In the genomic region with DNA sequence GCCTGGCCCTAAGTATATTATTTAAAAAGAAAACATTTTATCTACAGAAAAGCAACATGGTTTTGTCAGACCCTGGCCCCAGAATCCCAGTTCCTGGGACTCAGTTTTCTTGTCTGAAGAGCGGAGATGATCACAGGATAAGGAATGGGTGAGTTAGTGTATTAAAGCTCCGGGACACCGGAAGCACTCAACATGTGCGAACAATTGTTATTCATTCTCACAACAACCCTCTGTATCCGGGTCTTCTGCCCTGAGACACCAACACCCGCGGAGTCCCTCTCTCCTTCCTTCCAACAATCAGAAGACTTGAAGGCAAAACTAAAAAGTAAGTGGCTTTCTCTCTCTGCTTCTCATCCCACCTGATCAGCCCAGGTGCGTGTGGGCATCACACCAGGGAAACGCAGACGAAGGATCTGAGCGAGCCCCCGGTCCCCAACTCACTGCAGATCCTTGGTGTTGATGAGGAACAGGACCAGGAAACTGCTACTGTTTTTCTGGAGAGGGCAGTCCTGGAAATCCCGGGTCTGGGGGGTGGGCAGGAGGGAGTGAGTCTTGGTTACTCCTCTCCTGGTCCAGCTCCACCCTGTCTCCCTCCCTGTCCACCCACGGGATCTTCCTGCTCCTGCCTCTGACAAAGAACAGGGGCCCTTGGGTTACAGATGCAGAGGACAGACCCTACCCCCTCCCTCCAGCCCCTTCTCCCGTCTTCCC, we compare ENCODE assay signal across 8 cellular contexts. TPM values are rescaled to one million over a fixed set of nuclear protein-coding genes. Genes with fewer than 3 reads are reported as not detected.
A peak's percentile ranks its signal among the peaks of the same experiment; 100 is the strongest.
DNase-seq lines count a peak whose midpoint lies in the region; ATAC-seq and TF ChIP-seq lines count a peak whose summit lies in the region.
"Had no signal": no experiment of that assay in that cellular context is flagged by ENCODE, and none has a peak within 500 bp of the region (broad histone marks: within the 10 kb centered on the region; RNA-seq: fewer than 3 reads in every experiment).

No MANE protein-coding gene starts in this region.

- no peak for ATAC-seq in stimulated activated naive CD8-positive, alpha-beta T cell treated with anti-CD3 and anti-CD28 coated beads, Interleukin-15, amount 100 ng/mL, for 72 hours
- ATAC-seq in GM19023 (IDR thresholded peaks at IDR 0.05; ENCODE audit: unreplicated experiment): no peak
- ATAC-seq: pancreas had no signal

- no peak for DNase-seq in activated CD4-positive, alpha-beta T cell treated with anti-CD3 and anti-CD28 coated beads, Interleukin-2, amount 10 ng/mL, durations not matched to agents 24 days and 14 days
- DNase-seq in activated CD4-positive, alpha-beta T cell treated with anti-CD3 and anti-CD28 coated beads, Interleukin-2, amount 50 U/mL, for 48 hours: no peak
- DNase-seq in epithelial cell of proximal tubule (ENCODE audit: low read depth): no peak
- DNase-seq in stimulated activated naive CD8-positive, alpha-beta T cell treated with anti-CD3 and anti-CD28 coated beads, Interleukin-15, amount 100 ng/mL, for 72 hours: no peak
- no peak for DNase-seq in activated CD8-positive, alpha-beta memory T cell treated with anti-CD3 and anti-CD28 coated beads, Interleukin-2, amount 50 U/mL, for 48 hours
- DNase-seq: NCI-H524 treated with DMSO at 0.1 percent for 48 hours had no signal

- no peaks in the 10 kb centered on the region for H3K27me3 Mint-ChIP-seq in activated CD4-positive, alpha-beta T cell treated with anti-CD3 and anti-CD28 coated beads, Interleukin-2, amount 10 ng/mL, durations not matched to agents 24 days and 14 days
- no peaks in the 10 kb centered on the region for H3K27me3 Mint-ChIP-seq in stimulated activated naive CD8-positive, alpha-beta T cell treated with anti-CD3 and anti-CD28 coated beads, Interleukin-15, amount 100 ng/mL, for 72 hours

- no peak for TF ChIP-seq CTCF in epithelial cell of proximal tubule (conservative IDR thresholded peaks at IDR 0.05; ENCODE audit: low read depth, low read length)

- peaks cover 30% of the 10 kb centered on the region for H3K36me3 Mint-ChIP-seq in activated CD4-positive, alpha-beta T cell treated with anti-CD3 and anti-CD28 coated beads, Interleukin-2, amount 10 ng/mL, durations not matched to agents 24 days and 14 days (ENCODE audit: low read depth)

- H3K27ac Mint-ChIP-seq in activated CD4-positive, alpha-beta T cell treated with anti-CD3 and anti-CD28 coated beads, Interleukin-2, amount 10 ng/mL, durations not matched to agents 24 days and 14 days: peak overlapping the region; percentile 99
- peak overlapping the region in 1 of 2 donors; percentile 100 for H3K27ac Mint-ChIP-seq in stimulated activated naive CD8-positive, alpha-beta T cell treated with anti-CD3 and anti-CD28 coated beads, Interleukin-15, amount 100 ng/mL, for 72 hours

- peak overlapping the region; percentile 98 for H3K4me3 Mint-ChIP-seq in activated CD4-positive, alpha-beta T cell treated with anti-CD3 and anti-CD28 coated beads, Interleukin-2, amount 10 ng/mL, durations not matched to agents 24 days and 14 days
- H3K4me3 Mint-ChIP-seq in stimulated activated naive CD8-positive, alpha-beta T cell treated with anti-CD3 and anti-CD28 coated beads, Interleukin-15, amount 100 ng/mL, for 72 hours: peak overlapping the region; percentile 77 to 98

- H3K9me3 Mint-ChIP-seq in activated CD4-positive, alpha-beta T cell treated with anti-CD3 and anti-CD28 coated beads, Interleukin-2, amount 10 ng/mL, durations not matched to agents 24 days and 14 days: no peaks in the 10 kb centered on the region
- no peaks in the 10 kb centered on the region for H3K9me3 Mint-ChIP-seq in stimulated activated naive CD8-positive, alpha-beta T cell treated with anti-CD3 and anti-CD28 coated beads, Interleukin-15, amount 100 ng/mL, for 72 hours

- H3K4me1 Mint-ChIP-seq in activated CD4-positive, alpha-beta T cell treated with anti-CD3 and anti-CD28 coated beads, Interleukin-2, amount 10 ng/mL, durations not matched to agents 24 days and 14 days: peaks cover 30% of the 10 kb centered on the region
- H3K4me1 Mint-ChIP-seq in stimulated activated naive CD8-positive, alpha-beta T cell treated with anti-CD3 and anti-CD28 coated beads, Interleukin-15, amount 100 ng/mL, for 72 hours: peaks cover 31% of the 10 kb centered on the region

- H3K4me3 ChIP-seq in epithelial cell of proximal tubule (ENCODE audit: low read depth, low read length): peak overlapping the region; percentile 99

- intact Hi-C loops in activated CD4-positive, alpha-beta T cell treated with anti-CD3 and anti-CD28 coated beads, Interleukin-2, amount 10 ng/mL, durations not matched to agents 24 days and 14 days (cut with micrococcal nuclease): loop anchor here (5.0 kb wide), 3 partner anchors 203 to 1207 kb away; partner anchors contain the start of genes PET100, TIMM44, TNFSF9 and XAB2

RNA-seq across cellular contexts. Expression of gene GPR108, which starts 2.0 kb away (rescaled TPM):
- total RNA-seq in activated CD4-positive, alpha-beta T cell treated with anti-CD3 and anti-CD28 coated beads, Interleukin-2, amount 10 ng/mL, durations not matched to agents 24 days and 14 days: 97.7 and 107 TPM in 2 replicates
- 29.3 and 58.2 TPM in 2 replicates for total RNA-seq in epithelial cell of proximal tubule

RNA-seq across cellular contexts. Expression of gene TRIP10, which starts 4.1 kb away (rescaled TPM):
- 66.3 and 67.7 TPM in 2 replicates for total RNA-seq in activated CD4-positive, alpha-beta T cell treated with anti-CD3 and anti-CD28 coated beads, Interleukin-2, amount 10 ng/mL, durations not matched to agents 24 days and 14 days
- 43.5 and 62.4 TPM in 2 replicates for total RNA-seq in epithelial cell of proximal tubule

RNA-seq across cellular contexts. Expression of gene C3, which starts 14.9 kb away (rescaled TPM):
- 4.8 and 5.3 TPM in 2 replicates for total RNA-seq in activated CD4-positive, alpha-beta T cell treated with anti-CD3 and anti-CD28 coated beads, Interleukin-2, amount 10 ng/mL, durations not matched to agents 24 days and 14 days
- 10.0 and 16.1 TPM in 2 replicates for total RNA-seq in epithelial cell of proximal tubule

RNA-seq across cellular contexts. Expression of gene SH2D3A, which starts 31.9 kb away (rescaled TPM):
- 9.8 and 11.0 TPM in 2 replicates for total RNA-seq in activated CD4-positive, alpha-beta T cell treated with anti-CD3 and anti-CD28 coated beads, Interleukin-2, amount 10 ng/mL, durations not matched to agents 24 days and 14 days
- total RNA-seq in epithelial cell of proximal tubule: 26.6 and 27.6 TPM in 2 replicates

RNA-seq across cellular contexts. Expression of gene VAV1, which starts 37.2 kb away (rescaled TPM):
- 75.3 and 78.9 TPM in 2 replicates for total RNA-seq in activated CD4-positive, alpha-beta T cell treated with anti-CD3 and anti-CD28 coated beads, Interleukin-2, amount 10 ng/mL, durations not matched to agents 24 days and 14 days
- 1.3 and 1.4 TPM in 2 replicates for total RNA-seq in epithelial cell of proximal tubule
